ENCODE assay signal across 13 cellular contexts in the genomic region with DNA sequence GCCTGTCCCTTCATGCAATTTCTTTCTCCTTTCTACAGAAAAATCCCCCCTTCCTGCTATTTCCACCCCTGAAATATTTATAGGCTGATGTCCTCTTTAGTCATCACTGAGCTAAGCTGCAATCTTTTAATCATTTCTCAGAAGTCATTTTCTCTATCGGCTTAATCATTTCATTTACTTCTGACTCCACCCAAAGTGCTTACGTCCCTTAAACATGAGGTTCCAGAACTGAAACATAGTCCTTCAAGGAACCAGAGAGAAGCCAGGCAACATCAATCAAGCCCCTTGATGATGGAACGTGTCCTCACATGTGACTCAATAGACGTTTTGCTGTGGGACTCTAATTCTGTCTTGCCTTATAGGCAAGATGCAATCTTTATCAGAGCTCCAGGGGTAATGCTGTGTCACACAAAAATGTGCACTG.
DNase-seq lines count a peak whose midpoint lies in the region; ATAC-seq lines count a peak whose summit lies in the region.
"Had no signal": no experiment of that assay in that cellular context is flagged by ENCODE, and none has a peak within 500 bp of the region (broad histone marks: within the 10 kb centered on the region; RNA-seq: fewer than 3 reads in every experiment).

No MANE protein-coding gene starts in this region.

- CTCF ChIA-PET in activated naive CD4-positive, alpha-beta T cell treated with anti-CD3 and anti-CD28 coated beads for 36 hours (lab: Charles Lee), result no interaction called here
- CTCF ChIA-PET in activated naive CD4-positive, alpha-beta T cell treated with anti-CD3 and anti-CD28 coated beads, Interleukin-2, amount 10 ng/mL, durations not matched to agents 7 days and 5 days (lab: Charles Lee), result no interaction called here

- peaks cover 2% of the 10 kb centered on the region for H3K27me3 Mint-ChIP-seq in activated naive CD4-positive, alpha-beta T cell treated with anti-CD3 and anti-CD28 coated beads for 36 hours (ENCODE audit: low read depth)
- H3K27me3 Mint-ChIP-seq in activated naive CD4-positive, alpha-beta T cell treated with anti-CD3 and anti-CD28 coated beads, Interleukin-2, amount 10 ng/mL, durations not matched to agents 7 days and 5 days, result no peaks in the 10 kb centered on the region
- H3K27me3 Mint-ChIP-seq in immature natural killer cell (ENCODE audit: low read depth in 3 of 3), result no peaks in the 10 kb centered on the region

- H3K27ac Mint-ChIP-seq in activated naive CD4-positive, alpha-beta T cell treated with anti-CD3 and anti-CD28 coated beads for 36 hours, result no peak overlapping the region
- no peak overlapping the region for H3K27ac Mint-ChIP-seq in activated naive CD4-positive, alpha-beta T cell treated with anti-CD3 and anti-CD28 coated beads, Interleukin-2, amount 10 ng/mL, durations not matched to agents 7 days and 5 days
- no peak overlapping the region for H3K27ac Mint-ChIP-seq in stimulated activated effector memory CD8-positive, alpha-beta T cell treated with anti-CD3 and anti-CD28 coated beads, Interleukin-12 subunit alpha, Interleukin-12 subunit beta, amount 100 ng/mL, for 72 hours
- no peak overlapping the region for H3K27ac Mint-ChIP-seq in immature natural killer cell
- H3K27ac Mint-ChIP-seq: mesothelial cell of epicardium had no signal

- H3K4me1 Mint-ChIP-seq in activated naive CD4-positive, alpha-beta T cell treated with anti-CD3 and anti-CD28 coated beads for 36 hours (ENCODE audit: low read depth), result peaks cover 9% of the 10 kb centered on the region
- peaks cover 11% of the 10 kb centered on the region for H3K4me1 Mint-ChIP-seq in activated naive CD4-positive, alpha-beta T cell treated with anti-CD3 and anti-CD28 coated beads, Interleukin-2, amount 10 ng/mL, durations not matched to agents 7 days and 5 days
- peaks cover 17% of the 10 kb centered on the region for H3K4me1 Mint-ChIP-seq in stimulated activated effector memory CD8-positive, alpha-beta T cell treated with anti-CD3 and anti-CD28 coated beads, Interleukin-12 subunit alpha, Interleukin-12 subunit beta, amount 100 ng/mL, for 72 hours
- peaks cover 0 to 8% of the 10 kb centered on the region in 2 donors for H3K4me1 Mint-ChIP-seq in immature natural killer cell

- H3K9me3 Mint-ChIP-seq in activated naive CD4-positive, alpha-beta T cell treated with anti-CD3 and anti-CD28 coated beads for 36 hours, result no peaks in the 10 kb centered on the region
- H3K9me3 Mint-ChIP-seq in activated naive CD4-positive, alpha-beta T cell treated with anti-CD3 and anti-CD28 coated beads, Interleukin-2, amount 10 ng/mL, durations not matched to agents 7 days and 5 days, result no peaks in the 10 kb centered on the region
- H3K9me3 Mint-ChIP-seq in stimulated activated effector memory CD8-positive, alpha-beta T cell treated with anti-CD3 and anti-CD28 coated beads, Interleukin-12 subunit alpha, Interleukin-12 subunit beta, amount 100 ng/mL, for 72 hours, result no peaks in the 10 kb centered on the region
- no peaks in the 10 kb centered on the region for H3K9me3 Mint-ChIP-seq in immature natural killer cell
- H3K9me3 Mint-ChIP-seq: mesothelial cell of epicardium had no signal

- peak; percentile 39 for ATAC-seq in esophagus mucosa
- peak; percentile 79 for ATAC-seq in stimulated activated effector memory CD8-positive, alpha-beta T cell treated with anti-CD3 and anti-CD28 coated beads, Interleukin-12 subunit alpha, Interleukin-12 subunit beta, amount 100 ng/mL, for 72 hours
- no peak for ATAC-seq in Right ventricle myocardium superior (ENCODE audit: poor library complexity)

- no peak overlapping the region for H3K4me3 Mint-ChIP-seq in activated naive CD4-positive, alpha-beta T cell treated with anti-CD3 and anti-CD28 coated beads for 36 hours
- no peak overlapping the region for H3K4me3 Mint-ChIP-seq in activated naive CD4-positive, alpha-beta T cell treated with anti-CD3 and anti-CD28 coated beads, Interleukin-2, amount 10 ng/mL, durations not matched to agents 7 days and 5 days
- no peak overlapping the region for H3K4me3 Mint-ChIP-seq in stimulated activated effector memory CD8-positive, alpha-beta T cell treated with anti-CD3 and anti-CD28 coated beads, Interleukin-12 subunit alpha, Interleukin-12 subunit beta, amount 100 ng/mL, for 72 hours
- no peak overlapping the region for H3K4me3 Mint-ChIP-seq in immature natural killer cell
- H3K4me3 Mint-ChIP-seq: mesothelial cell of epicardium had no signal

- DNase-seq in activated naive CD4-positive, alpha-beta T cell treated with anti-CD3 and anti-CD28 coated beads for 36 hours, result peak; percentile 9
- DNase-seq in activated naive CD4-positive, alpha-beta T cell treated with anti-CD3 and anti-CD28 coated beads, Interleukin-2, amount 10 ng/mL, durations not matched to agents 7 days and 5 days, result no peak
- DNase-seq in RPMI7951 (ENCODE audit: low read depth), result peak; percentile 72
- no peak for DNase-seq in stimulated activated effector memory CD8-positive, alpha-beta T cell treated with anti-CD3 and anti-CD28 coated beads, Interleukin-12 subunit alpha, Interleukin-12 subunit beta, amount 100 ng/mL, for 72 hours (ENCODE audit: low spot score in 2 of 2)
- no peak for DNase-seq in Right ventricle myocardium superior
- DNase-seq in NCI-H2227 treated with DMSO at 0.1 percent for 48 hours (lab: John Stamatoyannopoulos, UW), result no peak
- DNase-seq in immature natural killer cell, result no peak
- DNase-seq: activated CD4-positive, alpha-beta T cell treated with anti-CD3 and anti-CD28 coated beads for 4 hours; activated gamma-delta T cell treated with Interleukin-2 at 50 U/mL for 16 hours; dorsolateral prefrontal cortex; NCI-H510A treated with DMSO at 0.1 percent for 48 hours had no signal

- no peaks in the 10 kb centered on the region for H3K36me3 Mint-ChIP-seq in activated naive CD4-positive, alpha-beta T cell treated with anti-CD3 and anti-CD28 coated beads for 36 hours (ENCODE audit: low read depth)
- no peaks in the 10 kb centered on the region for H3K36me3 Mint-ChIP-seq in activated naive CD4-positive, alpha-beta T cell treated with anti-CD3 and anti-CD28 coated beads, Interleukin-2, amount 10 ng/mL, durations not matched to agents 7 days and 5 days
- no peaks in the 10 kb centered on the region for H3K36me3 Mint-ChIP-seq in stimulated activated effector memory CD8-positive, alpha-beta T cell treated with anti-CD3 and anti-CD28 coated beads, Interleukin-12 subunit alpha, Interleukin-12 subunit beta, amount 100 ng/mL, for 72 hours
- H3K36me3 Mint-ChIP-seq in immature natural killer cell, result no peaks in the 10 kb centered on the region
- H3K36me3 Mint-ChIP-seq: mesothelial cell of epicardium had no signal

- intact Hi-C loops in activated naive CD4-positive, alpha-beta T cell treated with anti-CD3 and anti-CD28 coated beads for 36 hours (cut with micrococcal nuclease), result loop anchor here (1.0 kb wide), 1 partner anchor 24 kb away; no protein-coding TSS in a partner anchor
- intact Hi-C loops in Right ventricle myocardium superior (cut with DNase I), result no loop called here

Comparison
In these comparisons a context has a peak if more than half of its experiments do, and no peak if none do; other contexts are left out.
1. DNase-seq: peak in activated naive CD4-positive, alpha-beta T cell treated with anti-CD3 and anti-CD28 coated beads for 36 hours (single experiment) and RPMI7951 (single experiment); none in activated naive CD4-positive, alpha-beta T cell treated with anti-CD3 and anti-CD28 coated beads, Interleukin-2, amount 10 ng/mL, durations not matched to agents 7 days and 5 days (single experiment), stimulated activated effector memory CD8-positive, alpha-beta T cell treated with anti-CD3 and anti-CD28 coated beads, Interleukin-12 subunit alpha, Interleukin-12 subunit beta, amount 100 ng/mL, for 72 hours (0 of 2), Right ventricle myocardium superior (single experiment), NCI-H2227 treated with DMSO at 0.1 percent for 48 hours (single experiment) and immature natural killer cell (0 of 3).